25 cellular contexts compared by ENCODE assay signal in genomic region chr3:61727435-61727834, GRCh38.
"Had no signal": no experiment of that assay in that cellular context is flagged by ENCODE, and none has a peak within 500 bp of the region (broad histone marks: within the 10 kb centered on the region; RNA-seq: fewer than 3 reads in every experiment).

No MANE protein-coding gene starts in this region.

- H3K27me3 ChIP-seq: esophagus muscularis mucosa, gastroesophageal sphincter, sigmoid colon, testis, transverse colon had no signal

- H3K9me3 Mint-ChIP-seq: stimulated activated naive CD8-positive, alpha-beta T cell treated with anti-CD3 and anti-CD28 coated beads, Interleukin-15, amount 100 ng/mL, for 72 hours had no signal

- H3K36me3 ChIP-seq: esophagus muscularis mucosa, gastroesophageal sphincter, prostate gland, sigmoid colon, transverse colon had no signal

- H3K27ac Mint-ChIP-seq: dendritic cell treated with granulocyte-macrophage colony-stimulating factor and Interleukin-4, amounts not matched to agents 40 ng/mL and 50 ng/mL, for 4 days; effector memory CD8-positive, alpha-beta T cell; stimulated activated naive B cell treated with anti-CD40 and anti-IgM and Interleukin-4, amounts not matched to agents 10 μg/mL and 1 μg/mL and 100 μg/mL, for 72 hours; stimulated activated naive CD8-positive, alpha-beta T cell treated with anti-CD3 and anti-CD28 coated beads, Interleukin-15, amount 100 ng/mL, for 72 hours had no signal

- H3K27me3 Mint-ChIP-seq: dendritic cell treated with granulocyte-macrophage colony-stimulating factor and Interleukin-4, amounts not matched to agents 40 ng/mL and 50 ng/mL, for 4 days; effector memory CD8-positive, alpha-beta T cell; naive B cell; stimulated activated naive B cell treated with anti-CD40 and anti-IgM and Interleukin-4, amounts not matched to agents 10 μg/mL and 1 μg/mL and 100 μg/mL, for 72 hours; stimulated activated naive CD8-positive, alpha-beta T cell treated with anti-CD3 and anti-CD28 coated beads, Interleukin-15, amount 100 ng/mL, for 72 hours had no signal

- H3K4me3 Mint-ChIP-seq: dendritic cell treated with granulocyte-macrophage colony-stimulating factor and Interleukin-4, amounts not matched to agents 40 ng/mL and 50 ng/mL, for 4 days; effector memory CD8-positive, alpha-beta T cell; naive B cell; nephron progenitor cell; stimulated activated naive B cell treated with anti-CD40 and anti-IgM and Interleukin-4, amounts not matched to agents 10 μg/mL and 1 μg/mL and 100 μg/mL, for 72 hours; stimulated activated naive CD8-positive, alpha-beta T cell treated with anti-CD3 and anti-CD28 coated beads, Interleukin-15, amount 100 ng/mL, for 72 hours had no signal

- H3K9me3 ChIP-seq: esophagus muscularis mucosa, gastroesophageal sphincter, prostate gland, sigmoid colon, testis, transverse colon had no signal

- H3K4me3 ChIP-seq: esophagus muscularis mucosa, gastroesophageal sphincter, lung, prostate gland, sigmoid colon, skin epidermis, testis, transverse colon had no signal

- H3K4me1 Mint-ChIP-seq: naive B cell; stimulated activated naive B cell treated with anti-CD40 and anti-IgM and Interleukin-4, amounts not matched to agents 10 μg/mL and 1 μg/mL and 100 μg/mL, for 72 hours; stimulated activated naive CD8-positive, alpha-beta T cell treated with anti-CD3 and anti-CD28 coated beads, Interleukin-15, amount 100 ng/mL, for 72 hours had no signal

- H3K4me1 ChIP-seq: prostate gland had no signal

- ATAC-seq: effector memory CD8-positive, alpha-beta T cell; gastroesophageal sphincter; left ventricle myocardium superior; stimulated activated naive B cell treated with anti-CD40 and anti-IgM and Interleukin-4, amounts not matched to agents 10 μg/mL and 1 μg/mL and 100 μg/mL, for 72 hours; stimulated activated naive CD8-positive, alpha-beta T cell treated with anti-CD3 and anti-CD28 coated beads, Interleukin-15, amount 100 ng/mL, for 72 hours had no signal

- H3K27ac ChIP-seq: epithelial cell of prostate, esophagus muscularis mucosa, gastroesophageal sphincter, parathyroid adenoma, prostate gland, sigmoid colon, skin epidermis, testis had no signal

- H3K36me3 Mint-ChIP-seq: stimulated activated naive B cell treated with anti-CD40 and anti-IgM and Interleukin-4, amounts not matched to agents 10 μg/mL and 1 μg/mL and 100 μg/mL, for 72 hours had no signal

- DNase-seq: cerebellar nuclear complex; effector memory CD8-positive, alpha-beta T cell; hippocampal formation; kidney glomerular epithelial cell; left ventricle myocardium superior; mesenchymal stem cell; midbrain; naive B cell; nephron progenitor cell; retina; sigmoid colon; stimulated activated CD4-positive, alpha-beta T cell treated with anti-CD3 and anti-CD28 coated beads, Interleukin-2, amount 100 ng/mL, for 24 hours; stimulated activated CD4-positive, alpha-beta T cell treated with anti-CD3 and anti-CD28 coated beads, Interleukin-4, amount 100 ng/mL, for 4 hours; stimulated activated naive B cell treated with anti-CD40 and anti-IgM and Interleukin-4, amounts not matched to agents 10 μg/mL and 1 μg/mL and 100 μg/mL, for 72 hours; stimulated activated naive CD8-positive, alpha-beta T cell treated with anti-CD3 and anti-CD28 coated beads, Interleukin-15, amount 100 ng/mL, for 72 hours; testis; transverse colon had no signal
